18 cellular contexts compared by ENCODE assay signal in the genomic region with DNA sequence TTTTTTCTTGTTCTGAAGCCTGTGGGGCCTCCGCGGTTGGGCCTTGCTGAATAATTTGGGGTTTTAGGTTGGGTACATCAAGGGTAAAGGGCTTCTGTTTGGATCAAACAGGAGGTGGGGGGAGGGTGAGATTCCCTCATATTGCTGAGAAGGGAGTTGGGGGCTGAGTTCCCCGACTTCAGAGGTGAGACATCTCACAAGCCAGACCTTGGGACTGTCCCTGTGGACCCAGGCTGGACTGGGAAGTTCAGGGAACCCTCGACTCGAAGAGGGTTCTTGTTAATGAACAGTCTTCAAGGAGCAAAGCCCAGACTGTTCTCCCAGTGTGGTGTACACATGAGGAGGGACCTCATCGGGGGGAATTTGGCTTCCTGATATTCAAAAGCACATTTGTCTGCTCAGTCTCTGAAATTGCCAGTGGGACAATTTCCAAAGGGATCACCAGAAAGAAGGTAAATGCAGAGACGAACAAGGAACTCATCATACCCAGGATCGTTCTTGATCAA.
A peak's percentile ranks its signal among the peaks of the same experiment; 100 is the strongest.
DNase-seq lines count a peak whose midpoint lies in the region; ATAC-seq and TF ChIP-seq lines count a peak whose summit lies in the region.
"Had no signal": no experiment of that assay in that cellular context is flagged by ENCODE, and none has a peak within 500 bp of the region (broad histone marks: within the 10 kb centered on the region; RNA-seq: fewer than 3 reads in every experiment).

No MANE protein-coding gene starts in this region.

- no peaks in the 10 kb centered on the region for H3K27me3 Mint-ChIP-seq in activated CD8-positive, alpha-beta T cell treated with anti-CD3 and anti-CD28 coated beads, Interleukin-2, amount 10 ng/mL, durations not matched to agents 7 days and 5 days (ENCODE audit: low read depth)
- H3K27me3 Mint-ChIP-seq in activated CD8-positive, alpha-beta T cell treated with anti-CD3 and anti-CD28 coated beads for 36 hours = peaks cover 3% of the 10 kb centered on the region

- no peak overlapping the region for H3K27ac Mint-ChIP-seq in activated CD8-positive, alpha-beta T cell treated with anti-CD3 and anti-CD28 coated beads, Interleukin-2, amount 10 ng/mL, durations not matched to agents 7 days and 5 days
- no peak overlapping the region for H3K27ac Mint-ChIP-seq in activated CD8-positive, alpha-beta T cell treated with anti-CD3 and anti-CD28 coated beads for 36 hours

- H3K27me3 ChIP-seq in lung (ENCODE audit: control insufficient read depth, insufficient read depth) (no peaks in the 10 kb centered on the region), testis (no peaks in the 10 kb centered on the region)

- H3K27ac ChIP-seq in caudate nucleus (ENCODE audit: low read depth, low read length) (peak overlapping the region; percentile 55), lung (ENCODE audit: low read depth in 1 of 2, low read length in 1 of 2) (no peak overlapping the region), testis (no peak overlapping the region)
- H3K27ac ChIP-seq: 22Rv1, C4-2B had no signal

- no peak overlapping the region for H3K4me3 Mint-ChIP-seq in activated CD8-positive, alpha-beta T cell treated with anti-CD3 and anti-CD28 coated beads, Interleukin-2, amount 10 ng/mL, durations not matched to agents 7 days and 5 days
- H3K4me3 Mint-ChIP-seq in activated CD8-positive, alpha-beta T cell treated with anti-CD3 and anti-CD28 coated beads for 36 hours = no peak overlapping the region

- TF ChIP-seq CTCF in activated CD8-positive, alpha-beta T cell treated with anti-CD3 and anti-CD28 coated beads for 36 hours (IDR thresholded peaks at IDR 0.05) = no peak
- TF ChIP-seq CTCF in lung (IDR thresholded peaks at IDR 0.05; ENCODE audit: control extremely low read depth, extremely low read depth) (no peak), testis (IDR thresholded peaks at IDR 0.05) (no peak)

- H3K36me3 ChIP-seq in lung (ENCODE audit: control insufficient read depth in 2 of 2, insufficient read depth in 2 of 2, low read length in 2 of 2) (no peaks in the 10 kb centered on the region), testis (ENCODE audit: low read depth, missing control alignments) (no peaks in the 10 kb centered on the region)

- CTCF ChIA-PET in activated CD8-positive, alpha-beta T cell treated with anti-CD3 and anti-CD28 coated beads, Interleukin-2, amount 10 ng/mL, durations not matched to agents 7 days and 5 days (lab: Charles Lee) = no interaction called here
- CTCF ChIA-PET in activated CD8-positive, alpha-beta T cell treated with anti-CD3 and anti-CD28 coated beads for 36 hours (lab: Charles Lee) = no interaction called here

- H3K4me1 Mint-ChIP-seq in activated CD8-positive, alpha-beta T cell treated with anti-CD3 and anti-CD28 coated beads, Interleukin-2, amount 10 ng/mL, durations not matched to agents 7 days and 5 days (ENCODE audit: low read depth) = no peaks in the 10 kb centered on the region
- no peaks in the 10 kb centered on the region for H3K4me1 Mint-ChIP-seq in activated CD8-positive, alpha-beta T cell treated with anti-CD3 and anti-CD28 coated beads for 36 hours (ENCODE audit: low read depth)

- no peaks in the 10 kb centered on the region for H3K9me3 ChIP-seq in lung (ENCODE audit: control insufficient read depth in 2 of 2, insufficient read depth in 1 of 2, low read length in 1 of 2)
- H3K9me3 ChIP-seq in testis = no peaks in the 10 kb centered on the region

- no peaks in the 10 kb centered on the region for H3K9me3 Mint-ChIP-seq in activated CD8-positive, alpha-beta T cell treated with anti-CD3 and anti-CD28 coated beads, Interleukin-2, amount 10 ng/mL, durations not matched to agents 7 days and 5 days (ENCODE audit: insufficient read depth)
- H3K9me3 Mint-ChIP-seq in activated CD8-positive, alpha-beta T cell treated with anti-CD3 and anti-CD28 coated beads for 36 hours = no peaks in the 10 kb centered on the region

- ATAC-seq in activated CD8-positive, alpha-beta T cell treated with anti-CD3 and anti-CD28 coated beads, Interleukin-2, amount 10 ng/mL, durations not matched to agents 7 days and 5 days = no peak
- no peak for ATAC-seq in activated CD8-positive, alpha-beta T cell treated with anti-CD3 and anti-CD28 coated beads for 36 hours
- ATAC-seq in lung (ENCODE audit: insufficient read depth, low FRiP score) (no peak), GM21526 (IDR thresholded peaks at IDR 0.05; ENCODE audit: low FRiP score, unreplicated experiment) (no peak)
- ATAC-seq: K562, SK-N-SH treated with all-trans-retinoic acid at 6 μM for 48 hours had no signal

- peak; percentile 13 for DNase-seq in activated CD8-positive, alpha-beta T cell treated with anti-CD3 and anti-CD28 coated beads, Interleukin-2, amount 10 ng/mL, durations not matched to agents 7 days and 5 days
- DNase-seq in activated CD8-positive, alpha-beta T cell treated with anti-CD3 and anti-CD28 coated beads for 36 hours = no peak
- DNase-seq in caudate nucleus (lab: John Stamatoyannopoulos, UW) (no peak), lung (ENCODE audit: low spot score) (peak; percentile 25), testis (peak; percentile 2), NCI-H1417 (lab: John Stamatoyannopoulos, UW) (no peak), NCI-H748 (lab: John Stamatoyannopoulos, UW; ENCODE audit: unreplicated experiment) (no peak)
- DNase-seq: AML-193, HCEC 1CT, NCI-H1105, NCI-H1694, NCI-H82, SIG-M5 had no signal

- H3K4me1 ChIP-seq in lung (ENCODE audit: control insufficient read depth in 2 of 2, insufficient read depth in 2 of 2, low read length in 2 of 2) = no peaks in the 10 kb centered on the region
- no peaks in the 10 kb centered on the region for H3K4me1 ChIP-seq in testis

- H3K36me3 Mint-ChIP-seq in activated CD8-positive, alpha-beta T cell treated with anti-CD3 and anti-CD28 coated beads, Interleukin-2, amount 10 ng/mL, durations not matched to agents 7 days and 5 days (ENCODE audit: low read depth) = no peaks in the 10 kb centered on the region
- no peaks in the 10 kb centered on the region for H3K36me3 Mint-ChIP-seq in activated CD8-positive, alpha-beta T cell treated with anti-CD3 and anti-CD28 coated beads for 36 hours (ENCODE audit: low read depth)

- WGBS in lung, 2 donors = 79 to 92% methylated on average over 8 of the region's 8 CpGs
- WGBS in testis, 2 donors = 50 to 51% methylated on average over 8 of the region's 8 CpGs

- intact Hi-C loops in activated CD8-positive, alpha-beta T cell treated with anti-CD3 and anti-CD28 coated beads for 36 hours (cut with micrococcal nuclease) = no loop called here
- intact Hi-C loops in testis (cut with DNase I; ENCODE audit: low total_unique reads) = no loop called here

- TF ChIP-seq POLR2A in testis (IDR thresholded peaks at IDR 0.05) = no peak

- POLR2A ChIA-PET in activated CD8-positive, alpha-beta T cell treated with anti-CD3 and anti-CD28 coated beads, Interleukin-2, amount 10 ng/mL, durations not matched to agents 7 days and 5 days (lab: Charles Lee) = no interaction called here
- POLR2A ChIA-PET in activated CD8-positive, alpha-beta T cell treated with anti-CD3 and anti-CD28 coated beads for 36 hours (lab: Charles Lee) = no interaction called here

- H3K4me3 ChIP-seq in lung = no peak overlapping the region
- H3K4me3 ChIP-seq in testis = no peak overlapping the region
- H3K4me3 ChIP-seq: K562 had no signal

Comparison
In these comparisons a context has a peak if more than half of its experiments do, and no peak if none do; other contexts are left out.
1. DNase-seq: peak in activated CD8-positive, alpha-beta T cell treated with anti-CD3 and anti-CD28 coated beads, Interleukin-2, amount 10 ng/mL, durations not matched to agents 7 days and 5 days (single experiment), lung (single experiment) and testis (single experiment); none in activated CD8-positive, alpha-beta T cell treated with anti-CD3 and anti-CD28 coated beads for 36 hours (single experiment), caudate nucleus (0 of 61), NCI-H1417 (0 of 3) and NCI-H748 (single experiment).